Comparison of ENCODE assay signal across 1 cellular context in the genomic region with DNA sequence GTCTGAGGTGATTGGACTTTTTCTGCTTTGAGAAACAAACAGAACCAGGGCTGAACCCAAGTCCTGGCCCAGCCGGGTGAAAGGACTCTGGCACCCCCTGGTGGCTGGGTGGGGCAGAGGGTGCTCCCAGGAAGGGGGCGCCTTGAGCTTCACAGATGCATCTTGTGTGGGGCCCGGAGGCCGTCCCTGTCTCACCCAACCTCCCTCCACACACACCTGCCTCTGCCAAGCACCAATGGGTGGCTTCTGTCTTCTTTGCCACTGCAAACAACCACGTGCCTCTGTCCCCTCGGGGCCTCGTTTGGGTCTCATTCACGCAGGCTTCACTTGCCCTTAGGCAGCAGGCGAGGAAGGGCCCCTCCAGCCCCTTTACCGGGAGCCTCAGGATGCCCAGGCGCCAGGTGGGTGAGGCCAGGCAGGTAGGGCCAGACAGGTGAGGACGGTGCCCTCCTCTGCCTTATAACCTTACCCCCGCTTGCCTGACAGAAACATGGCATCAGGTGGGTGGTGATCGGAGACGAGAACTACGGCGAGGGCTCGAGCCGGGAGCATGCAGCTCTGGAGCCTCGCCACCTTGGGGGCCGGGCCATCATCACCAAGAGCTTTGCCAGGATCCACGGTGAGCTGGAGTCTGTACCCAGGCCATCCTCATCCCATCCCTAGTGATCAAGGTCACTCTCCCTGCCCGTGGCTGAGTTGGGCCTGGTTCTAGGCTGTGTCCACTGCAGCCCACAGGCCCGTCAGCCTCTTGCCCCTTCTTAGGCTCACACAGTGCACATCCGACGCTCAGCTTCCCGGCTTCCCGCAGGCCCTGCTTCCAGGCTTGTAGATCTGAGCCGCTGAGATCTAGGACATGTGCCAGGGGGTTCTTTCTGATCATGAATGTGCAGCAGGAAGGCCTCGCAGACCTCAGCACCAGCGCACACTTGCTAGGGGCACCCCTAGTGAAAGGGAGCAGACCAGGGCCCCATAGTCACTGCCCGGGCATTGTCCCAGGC.
TF ChIP-seq lines count a peak whose summit lies in the region.

No MANE protein-coding gene starts in this region.

TF ChIP-seq in IMR-90, 13 proteins besides CTCF, POLR2A, EP300 and RAD21:
- peak; percentile 41; the same call in 1 of the 2 replicates for TF ChIP-seq MAZ (IDR thresholded peaks at IDR 0.05; ENCODE audit: borderline replicate concordance, low read depth, low read length)
- no peak for TF ChIP-seq MAFK (IDR thresholded peaks at IDR 0.05; ENCODE audit: low read depth, low read length)
- no peak for TF ChIP-seq CHD1 (IDR thresholded peaks at IDR 0.05; ENCODE audit: low read depth, low read length)
- TF ChIP-seq NFE2L2 (IDR thresholded peaks at IDR 0.05; ENCODE audit: low read depth, low read length): no peak
- no peak for TF ChIP-seq FOS (IDR thresholded peaks at IDR 0.05; ENCODE audit: low read depth, low read length)
- TF ChIP-seq, protein P1, sequence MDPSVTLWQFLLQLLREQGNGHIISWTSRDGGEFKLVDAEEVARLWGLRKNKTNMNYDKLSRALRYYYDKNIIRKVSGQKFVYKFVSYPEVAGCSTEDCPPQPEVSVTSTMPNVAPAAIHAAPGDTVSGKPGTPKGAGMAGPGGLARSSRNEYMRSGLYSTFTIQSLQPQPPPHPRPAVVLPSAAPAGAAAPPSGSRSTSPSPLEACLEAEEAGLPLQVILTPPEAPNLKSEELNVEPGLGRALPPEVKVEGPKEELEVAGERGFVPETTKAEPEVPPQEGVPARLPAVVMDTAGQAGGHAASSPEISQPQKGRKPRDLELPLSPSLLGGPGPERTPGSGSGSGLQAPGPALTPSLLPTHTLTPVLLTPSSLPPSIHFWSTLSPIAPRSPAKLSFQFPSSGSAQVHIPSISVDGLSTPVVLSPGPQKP (IDR thresholded peaks at IDR 0.05; ENCODE audit: borderline replicate concordance, low read depth, low read length): no peak
- peak; percentile 56; the same call in 1 of the 2 replicates for TF ChIP-seq SMC3 (IDR thresholded peaks at IDR 0.05; ENCODE audit: low read depth, low read length)
- TF ChIP-seq, protein P2, sequence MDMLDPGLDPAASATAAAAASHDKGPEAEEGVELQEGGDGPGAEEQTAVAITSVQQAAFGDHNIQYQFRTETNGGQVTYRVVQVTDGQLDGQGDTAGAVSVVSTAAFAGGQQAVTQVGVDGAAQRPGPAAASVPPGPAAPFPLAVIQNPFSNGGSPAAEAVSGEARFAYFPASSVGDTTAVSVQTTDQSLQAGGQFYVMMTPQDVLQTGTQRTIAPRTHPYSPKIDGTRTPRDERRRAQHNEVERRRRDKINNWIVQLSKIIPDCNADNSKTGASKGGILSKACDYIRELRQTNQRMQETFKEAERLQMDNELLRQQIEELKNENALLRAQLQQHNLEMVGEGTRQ (IDR thresholded peaks at IDR 0.05; ENCODE audit: low read depth, low read length): no peak
- no peak for TF ChIP-seq RFX5 (IDR thresholded peaks at IDR 0.05; ENCODE audit: low read depth, low read length)
- no peak for TF ChIP-seq BHLHE40 (IDR thresholded peaks at IDR 0.05; ENCODE audit: low read depth, low read length)
- TF ChIP-seq CEBPB (IDR thresholded peaks at IDR 0.05; ENCODE audit: low read depth, low read length): no peak
- no peak for TF ChIP-seq MXI1 (IDR thresholded peaks at IDR 0.05; ENCODE audit: borderline replicate concordance, low read depth, low read length)
- TF ChIP-seq RCOR1 (IDR thresholded peaks at IDR 0.05; ENCODE audit: insufficient replicate concordance, low read length): no peak
TF ChIP-seq in IMR-90: peak in this region for 2.
